Comparison of ENCODE assay signal across 6 cellular contexts in genomic region chr1:13926556-13926955, GRCh38.
"Had no signal": no experiment of that assay in that cellular context is flagged by ENCODE, and none has a peak within 500 bp of the region (broad histone marks: within the 10 kb centered on the region; RNA-seq: fewer than 3 reads in every experiment).

No MANE protein-coding gene starts in this region.

- H3K36me3 Mint-ChIP-seq: IgD-negative memory B cell had no signal

- ATAC-seq: GM23338, HepG2 had no signal

- H3K4me3 ChIP-seq: GM23338 had no signal

- H3K4me3 Mint-ChIP-seq: GM23338, H9, IgD-negative memory B cell had no signal

- H3K9me3 Mint-ChIP-seq: GM23338, IgD-negative memory B cell had no signal

- H2AFZ ChIP-seq: GM23338 had no signal

- DNase-seq: H9, HCEC 1CT had no signal

- H3K4me1 Mint-ChIP-seq: IgD-negative memory B cell had no signal

- H3K27ac Mint-ChIP-seq: GM23338, H9, IgD-negative memory B cell had no signal

- H3K27ac ChIP-seq: HL-60 had no signal

- H3K4me2 ChIP-seq: GM23338 had no signal
